Comparison of ENCODE assay signal across 19 cellular contexts in genomic region chr21:33029512-33029921, GRCh38. TPM values are rescaled to one million over a fixed set of nuclear protein-coding genes. Genes with fewer than 3 reads are reported as not detected.
DNase-seq lines count a peak whose midpoint lies in the region; ATAC-seq lines count a peak whose summit lies in the region.
"Had no signal": no experiment of that assay in that cellular context is flagged by ENCODE, and none has a peak within 500 bp of the region (broad histone marks: within the 10 kb centered on the region; RNA-seq: fewer than 3 reads in every experiment).

No MANE protein-coding gene starts in this region.

- H3K9me2 ChIP-seq in Karpas-422 (replicated peaks; ENCODE audit: insufficient read depth, low read length) = no peaks in the 10 kb centered on the region

- peaks cover 30% of the 10 kb centered on the region for H3K4me1 Mint-ChIP-seq in activated CD4-positive, alpha-beta T cell treated with anti-CD3 and anti-CD28 coated beads for 36 hours
- H3K4me1 Mint-ChIP-seq in activated T-helper 1 cell treated with anti-CD3 and anti-CD28 coated beads, Interleukin-12 subunit alpha, Interleukin-12 subunit beta, Interleukin-2, Interleukin-4 antibody, amounts not matched to agents 30 ng/mL and 10 ng/mL and 1 ng/mL, durations not matched to agents 14 hours and 24 hours and 36 hours (ENCODE audit: low read depth) = peaks cover 5% of the 10 kb centered on the region
- peaks cover 47% of the 10 kb centered on the region for H3K4me1 Mint-ChIP-seq in stimulated activated naive CD8-positive, alpha-beta T cell treated with anti-CD3 and anti-CD28 coated beads, Interleukin-15, amount 100 ng/mL, for 72 hours

- no peak for ATAC-seq in activated CD4-positive, alpha-beta T cell treated with anti-CD3 and anti-CD28 coated beads for 36 hours
- no peak for ATAC-seq in stimulated activated naive CD8-positive, alpha-beta T cell treated with anti-CD3 and anti-CD28 coated beads, Interleukin-15, amount 100 ng/mL, for 72 hours
- ATAC-seq in GM18870 (IDR thresholded peaks at IDR 0.05; ENCODE audit: unreplicated experiment) = no peak
- ATAC-seq: activated naive CD4-positive, alpha-beta T cell treated with anti-CD3 and anti-CD28 coated beads, Interleukin-2, amount 50 U/mL, for 72 hours; left cardiac atrium had no signal

- no peaks in the 10 kb centered on the region for H3K36me3 ChIP-seq in Karpas-422 (ENCODE audit: insufficient read depth, low read length)
- H3K36me3 ChIP-seq: tibial artery had no signal

- H3K79me2 ChIP-seq in Karpas-422 (ENCODE audit: low read length) = no peaks in the 10 kb centered on the region

- H3K27ac ChIP-seq in Karpas-422 (ENCODE audit: low read length) = no peak overlapping the region
- H3K27ac ChIP-seq: tibial artery had no signal

- CTCF ChIA-PET in activated CD4-positive, alpha-beta T cell treated with anti-CD3 and anti-CD28 coated beads for 36 hours (lab: Charles Lee) = interaction anchor here (0.7 to 1.2 kb wide), 3 partner anchors 9 to 168 kb away, joined by 3 to 6 read pairs (median 3); no protein-coding TSS in a partner anchor

- H3K27me3 ChIP-seq in Karpas-422 (ENCODE audit: low read length) = no peaks in the 10 kb centered on the region

- H3K9me3 ChIP-seq in Karpas-422 (ENCODE audit: low read length) = no peaks in the 10 kb centered on the region
- H3K9me3 ChIP-seq: tibial artery had no signal

- H3K4me2 ChIP-seq in Karpas-422 (ENCODE audit: low read depth, low read length, poor library complexity, severe bottlenecking) = no peak overlapping the region

- intact Hi-C loops in activated CD4-positive, alpha-beta T cell treated with anti-CD3 and anti-CD28 coated beads for 36 hours (cut with DNase I, micrococcal nuclease) = loop anchor here (1.0 to 10.0 kb wide), 3 partner anchors 8 to 95 kb away; partner anchors contain the start of gene OLIG1 (in 1 of the 2)
- intact Hi-C loops in activated T-helper 1 cell treated with anti-CD3 and anti-CD28 coated beads, Interleukin-12 subunit alpha, Interleukin-12 subunit beta, Interleukin-2, Interleukin-4 antibody, amounts not matched to agents 30 ng/mL and 10 ng/mL and 1 ng/mL, durations not matched to agents 14 hours and 24 hours and 36 hours (cut with micrococcal nuclease) = loop anchor here (2.0 to 10.0 kb wide), 2 partner anchors 41 to 195 kb away; partner anchors contain the start of gene OLIG1

- DNase-seq in activated CD4-positive, alpha-beta T cell treated with anti-CD3 and anti-CD28 coated beads for 36 hours = no peak
- DNase-seq in activated CD4-positive, alpha-beta T cell treated with anti-CD3 and anti-CD28 coated beads, Interleukin-2, amount 50 U/mL, for 4 hours = no peak
- no peak for DNase-seq in activated T-helper 1 cell treated with anti-CD3 and anti-CD28 coated beads, Interleukin-12 subunit alpha, Interleukin-12 subunit beta, Interleukin-2, Interleukin-4 antibody, amounts not matched to agents 30 ng/mL and 10 ng/mL and 1 ng/mL, durations not matched to agents 14 hours and 24 hours and 36 hours (ENCODE audit: low spot score)
- no peak for DNase-seq in stimulated activated naive CD8-positive, alpha-beta T cell treated with anti-CD3 and anti-CD28 coated beads, Interleukin-15, amount 100 ng/mL, for 72 hours
- DNase-seq in NCI-H1436 (lab: John Stamatoyannopoulos, UW) (no peak), Karpas-422 (no peak)
- DNase-seq: Calu3; central memory CD4-positive, alpha-beta T cell; left cardiac atrium; SHP77 treated with DMSO at 0.1 percent for 48 hours; tibial artery had no signal

- H3K27me3 Mint-ChIP-seq in activated CD4-positive, alpha-beta T cell treated with anti-CD3 and anti-CD28 coated beads for 36 hours = peaks cover 66% of the 10 kb centered on the region
- peaks cover 58% of the 10 kb centered on the region for H3K27me3 Mint-ChIP-seq in activated T-helper 1 cell treated with anti-CD3 and anti-CD28 coated beads, Interleukin-12 subunit alpha, Interleukin-12 subunit beta, Interleukin-2, Interleukin-4 antibody, amounts not matched to agents 30 ng/mL and 10 ng/mL and 1 ng/mL, durations not matched to agents 14 hours and 24 hours and 36 hours (ENCODE audit: insufficient read depth)
- peaks cover 77% of the 10 kb centered on the region for H3K27me3 Mint-ChIP-seq in stimulated activated naive CD8-positive, alpha-beta T cell treated with anti-CD3 and anti-CD28 coated beads, Interleukin-15, amount 100 ng/mL, for 72 hours

- POLR2A ChIA-PET in activated CD4-positive, alpha-beta T cell treated with anti-CD3 and anti-CD28 coated beads for 36 hours (lab: Charles Lee) = no interaction called here

- H3K4me3 Mint-ChIP-seq in activated CD4-positive, alpha-beta T cell treated with anti-CD3 and anti-CD28 coated beads for 36 hours = peak overlapping the region; percentile 45
- H3K4me3 Mint-ChIP-seq in activated T-helper 1 cell treated with anti-CD3 and anti-CD28 coated beads, Interleukin-12 subunit alpha, Interleukin-12 subunit beta, Interleukin-2, Interleukin-4 antibody, amounts not matched to agents 30 ng/mL and 10 ng/mL and 1 ng/mL, durations not matched to agents 14 hours and 24 hours and 36 hours = no peak overlapping the region
- H3K4me3 Mint-ChIP-seq in stimulated activated naive CD8-positive, alpha-beta T cell treated with anti-CD3 and anti-CD28 coated beads, Interleukin-15, amount 100 ng/mL, for 72 hours = peak overlapping the region; percentile 64 to 78

- H4K20me1 ChIP-seq in Karpas-422 (ENCODE audit: insufficient read depth, low read depth, low read length) = no peaks in the 10 kb centered on the region

- no peak overlapping the region for H2AFZ ChIP-seq in Karpas-422 (ENCODE audit: low read length)

- no peak overlapping the region for H3K9ac ChIP-seq in Karpas-422 (ENCODE audit: low read length)

- H3K9me3 Mint-ChIP-seq in activated CD4-positive, alpha-beta T cell treated with anti-CD3 and anti-CD28 coated beads for 36 hours (ENCODE audit: low read depth) = no peaks in the 10 kb centered on the region
- no peaks in the 10 kb centered on the region for H3K9me3 Mint-ChIP-seq in activated T-helper 1 cell treated with anti-CD3 and anti-CD28 coated beads, Interleukin-12 subunit alpha, Interleukin-12 subunit beta, Interleukin-2, Interleukin-4 antibody, amounts not matched to agents 30 ng/mL and 10 ng/mL and 1 ng/mL, durations not matched to agents 14 hours and 24 hours and 36 hours
- H3K9me3 Mint-ChIP-seq in stimulated activated naive CD8-positive, alpha-beta T cell treated with anti-CD3 and anti-CD28 coated beads, Interleukin-15, amount 100 ng/mL, for 72 hours = no peaks in the 10 kb centered on the region
- H3K9me3 Mint-ChIP-seq: activated CD4-positive, alpha-beta memory T cell treated with anti-CD3 and anti-CD28 coated beads, Interleukin-2, amount 10 ng/mL, durations not matched to agents 7 days and 5 days; activated naive CD4-positive, alpha-beta T cell treated with anti-CD3 and anti-CD28 coated beads, Interleukin-2, amount 50 U/mL, for 72 hours had no signal

- H3K4me3 ChIP-seq in iPS-11a (ENCODE audit: low read depth, low read length) (peak overlapping the region; percentile 6), Karpas-422 (ENCODE audit: low read length) (no peak overlapping the region)
- H3K4me3 ChIP-seq: tibial artery had no signal

- H3K36me3 Mint-ChIP-seq in activated CD4-positive, alpha-beta T cell treated with anti-CD3 and anti-CD28 coated beads for 36 hours (ENCODE audit: low read depth) = no peaks in the 10 kb centered on the region
- H3K36me3 Mint-ChIP-seq in activated T-helper 1 cell treated with anti-CD3 and anti-CD28 coated beads, Interleukin-12 subunit alpha, Interleukin-12 subunit beta, Interleukin-2, Interleukin-4 antibody, amounts not matched to agents 30 ng/mL and 10 ng/mL and 1 ng/mL, durations not matched to agents 14 hours and 24 hours and 36 hours (ENCODE audit: low read depth) = no peaks in the 10 kb centered on the region

- no peak overlapping the region for H3K27ac Mint-ChIP-seq in activated CD4-positive, alpha-beta T cell treated with anti-CD3 and anti-CD28 coated beads for 36 hours
- peak overlapping the region; percentile 58 for H3K27ac Mint-ChIP-seq in activated T-helper 1 cell treated with anti-CD3 and anti-CD28 coated beads, Interleukin-12 subunit alpha, Interleukin-12 subunit beta, Interleukin-2, Interleukin-4 antibody, amounts not matched to agents 30 ng/mL and 10 ng/mL and 1 ng/mL, durations not matched to agents 14 hours and 24 hours and 36 hours
- no peak overlapping the region for H3K27ac Mint-ChIP-seq in stimulated activated naive CD8-positive, alpha-beta T cell treated with anti-CD3 and anti-CD28 coated beads, Interleukin-15, amount 100 ng/mL, for 72 hours
- H3K27ac Mint-ChIP-seq: activated CD4-positive, alpha-beta memory T cell treated with anti-CD3 and anti-CD28 coated beads, Interleukin-2, amount 10 ng/mL, durations not matched to agents 7 days and 5 days; activated naive CD4-positive, alpha-beta T cell treated with anti-CD3 and anti-CD28 coated beads, Interleukin-2, amount 50 U/mL, for 72 hours had no signal

- H3K4me1 ChIP-seq in Karpas-422 (ENCODE audit: low read length) = no peaks in the 10 kb centered on the region

RNA-seq across cellular contexts. Expression of gene OLIG2, which starts 3.8 kb away (rescaled TPM):
- not detected for total RNA-seq in activated CD4-positive, alpha-beta T cell treated with anti-CD3 and anti-CD28 coated beads for 36 hours
- not detected in 2 replicates for total RNA-seq in activated T-helper 1 cell treated with anti-CD3 and anti-CD28 coated beads, Interleukin-12 subunit alpha, Interleukin-12 subunit beta, Interleukin-2, Interleukin-4 antibody, amounts not matched to agents 30 ng/mL and 10 ng/mL and 1 ng/mL, durations not matched to agents 14 hours and 24 hours and 36 hours
- total RNA-seq in Karpas-422 (2014; rRNA removed; shearing (Covaris generic); ENCODE audit: low replicate concordance) = not detected in 2 replicates
- total RNA-seq: activated CD4-positive, alpha-beta memory T cell treated with anti-CD3 and anti-CD28 coated beads, Interleukin-2, amount 10 ng/mL, durations not matched to agents 7 days and 5 days; activated naive CD4-positive, alpha-beta T cell treated with anti-CD3 and anti-CD28 coated beads, Interleukin-2, amount 50 U/mL, for 72 hours; Calu3; epithelial cell of proximal tubule; glomerular endothelial cell; left cardiac atrium; mucosa of gallbladder; posterior vena cava had no signal

RNA-seq across cellular contexts. Expression of gene OLIG1, which starts 40.4 kb away (rescaled TPM):
- not detected for total RNA-seq in activated CD4-positive, alpha-beta T cell treated with anti-CD3 and anti-CD28 coated beads for 36 hours
- not detected in 2 replicates for total RNA-seq in activated T-helper 1 cell treated with anti-CD3 and anti-CD28 coated beads, Interleukin-12 subunit alpha, Interleukin-12 subunit beta, Interleukin-2, Interleukin-4 antibody, amounts not matched to agents 30 ng/mL and 10 ng/mL and 1 ng/mL, durations not matched to agents 14 hours and 24 hours and 36 hours
- not detected in 2 replicates for total RNA-seq in Karpas-422 (2014; rRNA removed; shearing (Covaris generic); ENCODE audit: low replicate concordance)
- total RNA-seq: activated CD4-positive, alpha-beta memory T cell treated with anti-CD3 and anti-CD28 coated beads, Interleukin-2, amount 10 ng/mL, durations not matched to agents 7 days and 5 days; Calu3; epithelial cell of proximal tubule; glomerular endothelial cell; mucosa of gallbladder; posterior vena cava had no signal
